13 cellular contexts compared by ENCODE assay signal in the genomic region with DNA sequence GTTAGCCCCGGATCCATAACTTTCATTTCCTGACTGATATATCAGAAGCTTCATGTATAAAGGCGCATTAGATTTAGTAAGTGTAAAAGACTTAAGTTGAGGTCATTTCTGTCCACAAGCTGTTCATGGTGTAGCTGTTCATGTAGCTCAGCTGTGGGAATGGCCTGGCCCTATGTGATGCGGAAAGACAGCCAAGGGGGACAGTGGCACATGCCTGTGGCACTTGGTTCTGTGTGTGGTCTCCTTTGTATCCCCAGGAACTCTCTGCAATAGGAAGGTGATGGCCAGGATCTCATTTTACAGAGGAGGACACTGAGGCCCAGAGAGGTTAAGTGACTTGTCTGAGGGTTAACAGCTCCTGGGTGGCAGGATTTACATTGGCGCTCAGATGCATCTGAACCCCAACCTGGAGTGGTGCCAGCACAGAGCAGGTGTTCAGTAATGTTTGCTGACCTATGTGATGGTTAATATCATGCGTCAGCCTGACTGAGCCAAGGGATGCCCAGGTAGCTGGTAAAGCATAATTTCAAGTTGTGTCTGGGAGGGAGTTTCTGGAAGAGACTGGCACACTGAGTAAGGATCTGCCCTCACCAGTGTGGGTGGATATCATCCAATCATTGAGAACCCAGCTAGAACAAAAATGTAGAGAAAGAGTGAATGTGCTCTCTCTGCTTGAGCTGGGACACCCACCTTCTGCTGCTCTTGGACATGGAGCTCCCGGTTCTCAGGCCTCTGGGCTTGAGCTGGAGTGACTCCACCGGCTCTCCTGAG. TPM values are rescaled to one million over a fixed set of nuclear protein-coding genes. Genes with fewer than 3 reads are reported as not detected.
DNase-seq lines count a peak whose midpoint lies in the region; ATAC-seq, FAIRE-seq and TF ChIP-seq lines count a peak whose summit lies in the region.
"Had no signal": no experiment of that assay in that cellular context is flagged by ENCODE, and none has a peak within 500 bp of the region (broad histone marks: within the 10 kb centered on the region; RNA-seq: fewer than 3 reads in every experiment).

No MANE protein-coding gene starts in this region.

- in situ Hi-C loops in K562 (cut with MboI): no loop called here
- in situ Hi-C loops in transverse colon (cut with MboI; ENCODE audit: low pct_ligation_motif_present in 1 of 4, low pct_unique_long_range_greater_than_20kb in 1 of 4, low sequenced_read_pairs in 3 of 4): no loop called here

- FAIRE-seq in K562 (lab: Jason Lieb, UNC): no peak
- FAIRE-seq: GM18507 had no signal

- H3K36me3 ChIP-seq in K562 (ENCODE audit: control insufficient read depth, insufficient read depth, low read length) (no peaks in the 10 kb centered on the region; the same call in 2 of the 3 replicates), transverse colon (no peaks in the 10 kb centered on the region)
- H3K36me3 ChIP-seq: left ventricle myocardium inferior had no signal

- no peak for ATAC-seq in K562
- ATAC-seq in GM21515 (IDR thresholded peaks at IDR 0.05; ENCODE audit: unreplicated experiment): no peak

- H3K9ac ChIP-seq in K562 (ENCODE audit: insufficient read depth in 1 of 2, low read depth in 2 of 2, low read length in 2 of 2): peak overlapping the region in 1 of 2 experiments; percentile 75; a peak in 1 of 4 replicates

- no peaks in the 10 kb centered on the region for H3K36me3 Mint-ChIP-seq in activated naive CD4-positive, alpha-beta T cell treated with anti-CD3 and anti-CD28 coated beads, Interleukin-2, amount 50 U/mL, for 24 hours

- no peak for DNase-seq in activated naive CD4-positive, alpha-beta T cell treated with anti-CD3 and anti-CD28 coated beads, Interleukin-2, amount 50 U/mL, for 16 hours
- DNase-seq in NCI-H2171 (lab: John Stamatoyannopoulos, UW) (peak; percentile 55), K562 (ENCODE audit: extremely low read depth in 1 of 4, low spot score in 3 of 4) (no peak), transverse colon (peak; percentile 52), nucleus accumbens (lab: John Stamatoyannopoulos, UW) (no peak)
- no peak for DNase-seq in activated effector memory CD4-positive, alpha-beta T cell treated with anti-CD3 and anti-CD28 coated beads, Interleukin-2, amount 50 U/mL, for 16 hours
- DNase-seq: amniotic stem cell; left ventricle myocardium inferior; NCI-H187; stimulated activated CD8-positive, alpha-beta memory T cell treated with anti-CD3 and anti-CD28 coated beads, Interleukin-4, amount 100 ng/mL, for 48 hours had no signal

- TF ChIP-seq RAD21 in K562 (CRISPR knock-in tag; conservative IDR thresholded peaks at IDR 0.05 in 1 of 2, IDR thresholded peaks at IDR 0.05 in 1 of 2): no peak

- H3K9me1 ChIP-seq in K562 (ENCODE audit: control insufficient read depth, insufficient read depth, low read length): no peaks in the 10 kb centered on the region

- no peak overlapping the region for H3K4me2 ChIP-seq in K562 (ENCODE audit: insufficient read depth, low read length)

- peaks cover 100% of the 10 kb centered on the region for H3K4me1 Mint-ChIP-seq in activated naive CD4-positive, alpha-beta T cell treated with anti-CD3 and anti-CD28 coated beads, Interleukin-2, amount 50 U/mL, for 24 hours

- H3K27me3 ChIP-seq in K562 (ENCODE audit: control insufficient read depth in 2 of 2, insufficient read depth in 2 of 2, low read length in 2 of 2): no peaks in the 10 kb centered on the region
- no peaks in the 10 kb centered on the region for H3K27me3 ChIP-seq in transverse colon

- peaks cover 13% of the 10 kb centered on the region for H4K20me1 ChIP-seq in K562 (replicated peaks; ENCODE audit: control insufficient read depth, insufficient read depth, low read length)

- TF ChIP-seq EP300 in K562 (IDR thresholded peaks at IDR 0.05; ENCODE audit: low read length): no peak
- TF ChIP-seq EP300 in transverse colon (IDR thresholded peaks at IDR 0.05; ENCODE audit: low read depth): no peak

- intact Hi-C loops in K562 (cut with micrococcal nuclease) (no loop called here), transverse colon (cut with DNase I; ENCODE audit: low total_unique reads) (no loop called here)

- H3K27ac ChIP-seq in K562 (ENCODE audit: extremely low read depth, low read depth, low read length): no peak overlapping the region
- no peak overlapping the region for H3K27ac ChIP-seq in transverse colon

- H3K27me3 Mint-ChIP-seq in activated naive CD4-positive, alpha-beta T cell treated with anti-CD3 and anti-CD28 coated beads, Interleukin-2, amount 50 U/mL, for 24 hours: no peaks in the 10 kb centered on the region

- H3K4me3 Mint-ChIP-seq in activated naive CD4-positive, alpha-beta T cell treated with anti-CD3 and anti-CD28 coated beads, Interleukin-2, amount 50 U/mL, for 24 hours: no peak overlapping the region

- CTCF ChIA-PET in K562 (lab: Yijun Ruan, JAX; ENCODE audit: low intra/inter-chr PET ratio): no interaction called here

- peak overlapping the region; percentile 43 for H3K27ac Mint-ChIP-seq in activated naive CD4-positive, alpha-beta T cell treated with anti-CD3 and anti-CD28 coated beads, Interleukin-2, amount 50 U/mL, for 24 hours

- H3K9me3 Mint-ChIP-seq in activated naive CD4-positive, alpha-beta T cell treated with anti-CD3 and anti-CD28 coated beads, Interleukin-2, amount 50 U/mL, for 24 hours: no peaks in the 10 kb centered on the region

- H3K4me1 ChIP-seq in K562 (replicated peaks in 1 of 2; ENCODE audit: control insufficient read depth in 2 of 2, insufficient read depth in 2 of 2, low read length in 2 of 2): peaks cover 57 to 61% of the 10 kb centered on the region in 2 experiments
- H3K4me1 ChIP-seq in transverse colon: peaks cover 34 to 73% (median 69%) of the 10 kb centered on the region in 4 donors

- H3K9me3 ChIP-seq in K562 (replicated peaks; ENCODE audit: control insufficient read depth, insufficient read depth, low read depth, low read length): no peaks in the 10 kb centered on the region
- H3K9me3 ChIP-seq in transverse colon: no peaks in the 10 kb centered on the region
- H3K9me3 ChIP-seq: left ventricle myocardium inferior had no signal

- no peak for TF ChIP-seq POLR2A in K562 (conservative IDR thresholded peaks at IDR 0.05)
- TF ChIP-seq POLR2A in transverse colon (IDR thresholded peaks at IDR 0.05): no peak

- 63% methylated on average over 7 of the region's 7 CpGs for WGBS in K562 (ENCODE audit: insufficient coverage, low coverage, missing lambda C conversion rate)
- 78 to 83% methylated on average over 2 to 7 of the region's 7 CpGs for WGBS in transverse colon (ENCODE audit: low coverage in 1 of 2), 2 donors

- no TSS peak for BruUV-seq in K562 (replicated peaks; lab: Mats Ljungman, UMichigan)

- H3K79me2 ChIP-seq in K562 (ENCODE audit: control insufficient read depth, insufficient read depth, low read length): peaks cover 81% of the 10 kb centered on the region

- no peak overlapping the region for H3K4me3 ChIP-seq in K562
- H3K4me3 ChIP-seq in transverse colon: no peak overlapping the region
- H3K4me3 ChIP-seq: left ventricle myocardium inferior had no signal

- H2AFZ ChIP-seq in K562 (ENCODE audit: low read depth, low read length): no peak overlapping the region

- POLR2A ChIA-PET in K562 (lab: Yijun Ruan, JAX): interaction anchor here (0.6 to 1.5 kb wide), 7 partner anchors 8 to 61 kb away, joined by 3 to 5 read pairs (median 4); no protein-coding TSS in a partner anchor

- TF ChIP-seq CTCF in K562 (IDR thresholded peaks at IDR 0.05 in 2 of 3, conservative IDR thresholded peaks at IDR 0.05 in 1 of 3; ENCODE audit: insufficient read depth in 2 of 3, low read depth in 1 of 3, low read length in 3 of 3) (no peak), transverse colon (IDR thresholded peaks at IDR 0.05) (no peak)

TF ChIP-seq in K562, 482 proteins besides CTCF, POLR2A, EP300 and RAD21 (continues in another document):
- TF ChIP-seq, protein P1, sequence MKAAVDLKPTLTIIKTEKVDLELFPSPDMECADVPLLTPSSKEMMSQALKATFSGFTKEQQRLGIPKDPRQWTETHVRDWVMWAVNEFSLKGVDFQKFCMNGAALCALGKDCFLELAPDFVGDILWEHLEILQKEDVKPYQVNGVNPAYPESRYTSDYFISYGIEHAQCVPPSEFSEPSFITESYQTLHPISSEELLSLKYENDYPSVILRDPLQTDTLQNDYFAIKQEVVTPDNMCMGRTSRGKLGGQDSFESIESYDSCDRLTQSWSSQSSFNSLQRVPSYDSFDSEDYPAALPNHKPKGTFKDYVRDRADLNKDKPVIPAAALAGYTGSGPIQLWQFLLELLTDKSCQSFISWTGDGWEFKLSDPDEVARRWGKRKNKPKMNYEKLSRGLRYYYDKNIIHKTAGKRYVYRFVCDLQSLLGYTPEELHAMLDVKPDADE (conservative IDR thresholded peaks at IDR 0.05; ENCODE audit: control insufficient read depth, low read depth, low read length): no peak
- TF ChIP-seq RNF2 (IDR thresholded peaks at IDR 0.05): no peak
- TF ChIP-seq ADNP (tag; IDR thresholded peaks at IDR 0.05): peak; percentile 27; the same call in 1 of the 2 replicates
- TF ChIP-seq, protein P2, sequence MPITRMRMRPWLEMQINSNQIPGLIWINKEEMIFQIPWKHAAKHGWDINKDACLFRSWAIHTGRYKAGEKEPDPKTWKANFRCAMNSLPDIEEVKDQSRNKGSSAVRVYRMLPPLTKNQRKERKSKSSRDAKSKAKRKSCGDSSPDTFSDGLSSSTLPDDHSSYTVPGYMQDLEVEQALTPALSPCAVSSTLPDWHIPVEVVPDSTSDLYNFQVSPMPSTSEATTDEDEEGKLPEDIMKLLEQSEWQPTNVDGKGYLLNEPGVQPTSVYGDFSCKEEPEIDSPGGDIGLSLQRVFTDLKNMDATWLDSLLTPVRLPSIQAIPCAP (CRISPR knock-in tag; IDR thresholded peaks at IDR 0.05; ENCODE audit: borderline replicate concordance): no peak

RNA-seq across cellular contexts. Expression of a gene that starts 25.4 kb away (rescaled TPM):
- 25.1 and 67.2 TPM in 2 replicates for total RNA-seq in K562 (2011; cell fraction: chromatin; rRNA removed; ENCODE audit: low replicate concordance)
- 37.1 and 44.9 TPM in 2 replicates for total RNA-seq in K562 (2011; cell fraction: nucleolus; rRNA removed)
- 28.7 and 29.2 TPM in 2 replicates for total RNA-seq in K562 (2011; cell fraction: nucleoplasm; rRNA removed)
- 56.2 and 62.9 TPM in 2 replicates for total RNA-seq in K562 (2014; rRNA removed)
- 9.5 and 10.9 TPM in 2 replicates for total RNA-seq in K562 (2014; rRNA removed; fragmentation: Illumina TruSeq; extraction: Trizol)
- total RNA-seq in K562 (2015; rRNA removed; fragmentation: Illumina TruSeq; extraction: Trizol): 20.2 and 25.0 TPM in 2 replicates
- 61.5 and 65.5 TPM in 2 replicates for total RNA-seq in K562 (2021)
- 23.9 and 48.2 TPM in 2 replicates for polyA plus RNA-seq in K562 (2011; rRNA removed)
- 44.1 and 78.0 TPM in 2 replicates for polyA plus RNA-seq in K562 (2011; cell fraction: cytosol; rRNA removed)
- 49.6 and 80.3 TPM in 2 replicates for polyA plus RNA-seq in K562 (2011; cell fraction: nucleus; rRNA removed)
- polyA plus RNA-seq in K562 (2012): 67.3 and 117 TPM in 2 replicates
- polyA plus RNA-seq in K562 (2014; fragmentation: Illumina TruSeq; extraction: Trizol): 36.5 and 74.6 TPM in 2 replicates
- 1 to 10 TPM; 2.7 to 3.1 TPM for polyA plus RNA-seq in K562 (2014; fragmentation: Nextera tagmentation; extraction: Ambion mirVana)
- 41.0 and 44.2 TPM in 2 replicates for polyA plus RNA-seq in K562 (2014; rRNA removed)
- polyA minus RNA-seq in K562 (2011; rRNA and poly(A)+ RNA removed): 11.6 and 13.9 TPM in 2 replicates
- polyA minus RNA-seq in K562 (2011; cell fraction: cytosol; rRNA and poly(A)+ RNA removed): 32.4 and 46.1 TPM in 2 replicates
- 19.9 and 22.5 TPM in 2 replicates for polyA minus RNA-seq in K562 (2011; cell fraction: nucleus; rRNA and poly(A)+ RNA removed)
- 100 to 1,000 TPM in 3 of 4 donors, 10 to 100 TPM in 1; 88.9 to 221 (median 129) TPM for total RNA-seq in transverse colon

Comparison
In these comparisons a context has a peak if more than half of its experiments do, and no peak if none do; other contexts are left out.
1. DNase-seq: peak in NCI-H2171 (single experiment) and transverse colon (single experiment); none in activated naive CD4-positive, alpha-beta T cell treated with anti-CD3 and anti-CD28 coated beads, Interleukin-2, amount 50 U/mL, for 16 hours (single experiment), K562 (0 of 4), nucleus accumbens (0 of 56) and activated effector memory CD4-positive, alpha-beta T cell treated with anti-CD3 and anti-CD28 coated beads, Interleukin-2, amount 50 U/mL, for 16 hours (single experiment).